1 cellular context compared by ENCODE assay signal in genomic region chr1:173430707-173431662, GRCh38.
TF ChIP-seq lines count a peak whose summit lies in the region.

No MANE protein-coding gene starts in this region.

TF ChIP-seq in K562, 482 proteins besides CTCF, POLR2A, EP300 and RAD21 (continued from another document and continues in another):
- TF ChIP-seq ZFPM2 (CRISPR knock-in tag; IDR thresholded peaks at IDR 0.05) (no peak), VEZF1 (CRISPR knock-in tag; IDR thresholded peaks at IDR 0.05) (0 out of 2 replicates have a peak, but pooled peaks have one; percentile 17), HDAC1 (IDR thresholded peaks at IDR 0.05) (no peak), BCLAF1 (IDR thresholded peaks at IDR 0.05; ENCODE audit: borderline replicate concordance in 1 of 2, control insufficient read depth in 1 of 2, low read depth in 2 of 2, low read length in 1 of 2) (no peak), GATAD2A (IDR thresholded peaks at IDR 0.05) (no peak), CSDE1 (IDR thresholded peaks at IDR 0.05) (0 out of 4 replicates have a peak, but pooled peaks of 1 of the 2 experiments have one; percentile 15), ZNF12 (CRISPR knock-in tag; IDR thresholded peaks at IDR 0.05) (no peak), NR2F6 (CRISPR knock-in tag; IDR thresholded peaks at IDR 0.05) (no peak), ZNF41 (CRISPR knock-in tag; conservative IDR thresholded peaks at IDR 0.05) (no peak), THRA (IDR thresholded peaks at IDR 0.05) (no peak), SAFB (IDR thresholded peaks at IDR 0.05; ENCODE audit: borderline replicate concordance, low read depth, low read length) (no peak), KAT7 (CRISPR knock-in tag; IDR thresholded peaks at IDR 0.05; ENCODE audit: borderline replicate concordance) (peak; percentile 34; the same call in 1 of the 2 replicates), CHAMP1 (IDR thresholded peaks at IDR 0.05) (peak; percentile 76), MYNN (IDR thresholded peaks at IDR 0.05) (peak; percentile 91), MYNN (CRISPR knock-in tag; IDR thresholded peaks at IDR 0.05) (no peak), FOXM1 (IDR thresholded peaks at IDR 0.05; ENCODE audit: low read depth) (0 out of 2 replicates have a peak, but pooled peaks have one; percentile 26), FOXM1 (CRISPR knock-in tag; IDR thresholded peaks at IDR 0.05; ENCODE audit: low read depth) (no peak), MITF (IDR thresholded peaks at IDR 0.05) (no peak), CTBP1 (IDR thresholded peaks at IDR 0.05; ENCODE audit: borderline replicate concordance) (peak; percentile 38; the same call in 1 of the 2 replicates), THAP7 (CRISPR knock-in tag; IDR thresholded peaks at IDR 0.05) (no peak), ZSCAN29 (IDR thresholded peaks at IDR 0.05) (no peak), ZFP30 (CRISPR knock-in tag; IDR thresholded peaks at IDR 0.05; ENCODE audit: borderline replicate concordance) (no peak), TCF7 (IDR thresholded peaks at IDR 0.05; ENCODE audit: borderline replicate concordance) (no peak), ZNF668 (CRISPR knock-in tag; IDR thresholded peaks at IDR 0.05) (no peak), SMC3 (conservative IDR thresholded peaks at IDR 0.05; ENCODE audit: insufficient read depth, low read depth, low read length) (peak; percentile 90), ARID4B (CRISPR knock-in tag; IDR thresholded peaks at IDR 0.05) (no peak), ZNF696 (CRISPR knock-in tag; conservative IDR thresholded peaks at IDR 0.05) (no peak), SRSF1 (IDR thresholded peaks at IDR 0.05; ENCODE audit: low read depth, low read length) (no peak), JUN (IDR thresholded peaks at IDR 0.05; ENCODE audit: borderline replicate concordance, low read depth, low read length) (no peak), JUN (CRISPR knock-in tag; IDR thresholded peaks at IDR 0.05; ENCODE audit: borderline replicate concordance) (no peak), RBM34 (IDR thresholded peaks at IDR 0.05; ENCODE audit: borderline replicate concordance, insufficient read depth, low read length) (no peak), ZKSCAN1 (IDR thresholded peaks at IDR 0.05; ENCODE audit: low read depth, low read length) (0 out of 2 replicates have a peak, but pooled peaks have one; percentile 33), NFE2 (IDR thresholded peaks at IDR 0.05; ENCODE audit: low read depth) (no peak), E2F1 (CRISPR knock-in tag; IDR thresholded peaks at IDR 0.05) (no peak), TAF1 (IDR thresholded peaks at IDR 0.05; ENCODE audit: control insufficient read depth, extremely low read depth, insufficient read depth, low read length, severe bottlenecking) (no peak), MLX (CRISPR knock-in tag; conservative IDR thresholded peaks at IDR 0.05) (no peak), NFE2L1 (tag; IDR thresholded peaks at IDR 0.05; ENCODE audit: borderline replicate concordance, low read depth) (no peak), IRF9 (tag; IDR thresholded peaks at IDR 0.05) (no peak), SP1 (CRISPR knock-in tag; IDR thresholded peaks at IDR 0.05) (peak; percentile 65), ZNF830 (CRISPR knock-in tag; IDR thresholded peaks at IDR 0.05) (no peak), TCF3 (CRISPR knock-in tag; IDR thresholded peaks at IDR 0.05) (peak; percentile 12; the same call in 1 of the 2 replicates), TBP (optimal IDR thresholded peaks at IDR 0.05; ENCODE audit: low read depth, low read length) (peak; percentile 30), DNMT1 (IDR thresholded peaks at IDR 0.05) (no peak), ETV1 (tag; conservative IDR thresholded peaks at IDR 0.05; ENCODE audit: low read depth) (no peak), HDAC2 (IDR thresholded peaks at IDR 0.05) (0 out of 2 replicates have a peak, but pooled peaks have one; percentile 20), TRIM28 (IDR thresholded peaks at IDR 0.05) (peak; percentile 41; the same call in 1 of the 2 replicates), KLF16 (IDR thresholded peaks at IDR 0.05) (peak; percentile 55; the same call in 1 of the 2 replicates), ZEB2 (IDR thresholded peaks at IDR 0.05) (peak; percentile 41; the same call in 1 of the 2 replicates), ZBTB8A (IDR thresholded peaks at IDR 0.05; ENCODE audit: partially characterized antibody) (no peak), NR4A1 (CRISPR knock-in tag; IDR thresholded peaks at IDR 0.05) (no peak), NR4A1 (tag; IDR thresholded peaks at IDR 0.05) (no peak), JUND (IDR thresholded peaks at IDR 0.05; ENCODE audit: borderline replicate concordance, low read depth, low read length) (peak; percentile 59), JUND (tag; IDR thresholded peaks at IDR 0.05; ENCODE audit: borderline replicate concordance, low read depth, low read length) (no peak; the same call in 2 of the 3 replicates)
